ENCODE assay signal across 2 cellular contexts in the genomic region with DNA sequence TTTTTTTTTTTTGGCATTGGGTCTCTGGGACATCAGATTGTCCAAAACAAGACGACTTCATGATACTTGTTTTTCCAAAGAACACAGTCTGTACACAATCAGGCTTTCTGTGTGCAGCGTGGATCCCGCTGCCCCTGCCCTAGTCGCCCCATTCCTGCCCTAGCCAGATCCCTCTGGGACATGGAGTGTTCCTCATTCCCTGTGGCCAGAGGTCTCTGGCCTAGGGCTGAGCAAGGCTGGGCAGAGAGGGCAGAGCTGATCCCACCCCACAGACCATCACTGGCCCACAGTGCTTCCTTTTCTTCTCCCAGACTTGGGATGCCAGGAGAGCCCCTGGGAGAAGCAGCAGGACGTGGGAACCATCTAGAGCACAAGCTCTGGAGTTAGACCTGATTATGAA.
TF ChIP-seq lines count a peak whose summit lies in the region.

No MANE protein-coding gene starts in this region.

TF ChIP-seq in IMR-90, 13 proteins besides CTCF, POLR2A, EP300 and RAD21:
- TF ChIP-seq RCOR1 (IDR thresholded peaks at IDR 0.05; ENCODE audit: insufficient replicate concordance, low read length) = no peak
- TF ChIP-seq FOS (IDR thresholded peaks at IDR 0.05; ENCODE audit: low read depth, low read length) = no peak
- TF ChIP-seq SMC3 (IDR thresholded peaks at IDR 0.05; ENCODE audit: low read depth, low read length) = no peak
- no peak for TF ChIP-seq RFX5 (IDR thresholded peaks at IDR 0.05; ENCODE audit: low read depth, low read length)
- TF ChIP-seq CEBPB (IDR thresholded peaks at IDR 0.05; ENCODE audit: low read depth, low read length) = no peak
- no peak for TF ChIP-seq BHLHE40 (IDR thresholded peaks at IDR 0.05; ENCODE audit: low read depth, low read length)
- TF ChIP-seq CHD1 (IDR thresholded peaks at IDR 0.05; ENCODE audit: low read depth, low read length) = no peak
- no peak for TF ChIP-seq MXI1 (IDR thresholded peaks at IDR 0.05; ENCODE audit: borderline replicate concordance, low read depth, low read length)
- TF ChIP-seq, protein P1, sequence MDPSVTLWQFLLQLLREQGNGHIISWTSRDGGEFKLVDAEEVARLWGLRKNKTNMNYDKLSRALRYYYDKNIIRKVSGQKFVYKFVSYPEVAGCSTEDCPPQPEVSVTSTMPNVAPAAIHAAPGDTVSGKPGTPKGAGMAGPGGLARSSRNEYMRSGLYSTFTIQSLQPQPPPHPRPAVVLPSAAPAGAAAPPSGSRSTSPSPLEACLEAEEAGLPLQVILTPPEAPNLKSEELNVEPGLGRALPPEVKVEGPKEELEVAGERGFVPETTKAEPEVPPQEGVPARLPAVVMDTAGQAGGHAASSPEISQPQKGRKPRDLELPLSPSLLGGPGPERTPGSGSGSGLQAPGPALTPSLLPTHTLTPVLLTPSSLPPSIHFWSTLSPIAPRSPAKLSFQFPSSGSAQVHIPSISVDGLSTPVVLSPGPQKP (IDR thresholded peaks at IDR 0.05; ENCODE audit: borderline replicate concordance, low read depth, low read length) = no peak
- TF ChIP-seq MAFK (IDR thresholded peaks at IDR 0.05; ENCODE audit: low read depth, low read length) = no peak
- TF ChIP-seq MAZ (IDR thresholded peaks at IDR 0.05; ENCODE audit: borderline replicate concordance, low read depth, low read length) = no peak
- no peak for TF ChIP-seq NFE2L2 (IDR thresholded peaks at IDR 0.05; ENCODE audit: low read depth, low read length)
- TF ChIP-seq, protein P2, sequence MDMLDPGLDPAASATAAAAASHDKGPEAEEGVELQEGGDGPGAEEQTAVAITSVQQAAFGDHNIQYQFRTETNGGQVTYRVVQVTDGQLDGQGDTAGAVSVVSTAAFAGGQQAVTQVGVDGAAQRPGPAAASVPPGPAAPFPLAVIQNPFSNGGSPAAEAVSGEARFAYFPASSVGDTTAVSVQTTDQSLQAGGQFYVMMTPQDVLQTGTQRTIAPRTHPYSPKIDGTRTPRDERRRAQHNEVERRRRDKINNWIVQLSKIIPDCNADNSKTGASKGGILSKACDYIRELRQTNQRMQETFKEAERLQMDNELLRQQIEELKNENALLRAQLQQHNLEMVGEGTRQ (IDR thresholded peaks at IDR 0.05; ENCODE audit: low read depth, low read length) = no peak

TF ChIP-seq in endothelial cell of umbilical vein, 7 proteins besides CTCF, POLR2A, EP300 and RAD21:
- TF ChIP-seq GATA2 (IDR thresholded peaks at IDR 0.05; ENCODE audit: insufficient read depth, insufficient read length, low read depth, low read length) = no peak
- TF ChIP-seq MYC (IDR thresholded peaks at IDR 0.05; ENCODE audit: low read depth, low read length) = no peak
- TF ChIP-seq FOS (IDR thresholded peaks at IDR 0.05; ENCODE audit: borderline replicate concordance, insufficient read depth, low read length) = no peak
- TF ChIP-seq POLR2AphosphoS5 (IDR thresholded peaks at IDR 0.05; ENCODE audit: insufficient read depth, low read depth, low read length) = no peak
- no peak for TF ChIP-seq JUN (IDR thresholded peaks at IDR 0.05; ENCODE audit: borderline replicate concordance, insufficient read depth, insufficient read length, low read depth)
- no peak for TF ChIP-seq MAX (IDR thresholded peaks at IDR 0.05; ENCODE audit: insufficient read depth, insufficient read length)
- TF ChIP-seq EZH2 (IDR thresholded peaks at IDR 0.05; ENCODE audit: borderline replicate concordance, low read depth, low read length, severe bottlenecking) = no peak
